In genomic region chr9:72983056-72983455, GRCh38 we compare ENCODE assay signal across 24 cellular contexts. TPM values are rescaled to one million over a fixed set of nuclear protein-coding genes. Genes with fewer than 3 reads are reported as not detected.
DNase-seq lines count a peak whose midpoint lies in the region; ATAC-seq and TF ChIP-seq lines count a peak whose summit lies in the region.
"Had no signal": no experiment of that assay in that cellular context is flagged by ENCODE, and none has a peak within 500 bp of the region (broad histone marks: within the 10 kb centered on the region; RNA-seq: fewer than 3 reads in every experiment).

No MANE protein-coding gene starts in this region.

- DNase-seq in fibroblast of villous mesenchyme (ENCODE audit: low read depth) (peak; percentile 7), DMS153 (lab: John Stamatoyannopoulos, UW) (no peak), amniotic stem cell (lab: John Stamatoyannopoulos, UW) (no peak), omental fat pad (ENCODE audit: low spot score) (no peak)
- DNase-seq: activated T-cell treated with anti-CD3 and anti-CD28 coated beads, Interleukin-2, amount 50 U/mL, for 24 hours; effector memory CD8-positive, alpha-beta T cell; foreskin melanocyte; hippocampal formation; immature natural killer cell; IMR-90; NCI-H1092; NCI-H187; NCI-H2227 treated with DMSO at 0.1 percent for 48 hours; T-helper 1 cell; upper lobe of left lung had no signal

- no peak for ATAC-seq in GM19455 (IDR thresholded peaks at IDR 0.05; ENCODE audit: unreplicated experiment)
- ATAC-seq in omental fat pad (ENCODE audit: low FRiP score) = no peak
- ATAC-seq: effector memory CD8-positive, alpha-beta T cell had no signal

- H3K36me3 Mint-ChIP-seq in nephron (ENCODE audit: low read depth) = no peaks in the 10 kb centered on the region
- H3K36me3 Mint-ChIP-seq: immature natural killer cell had no signal

- H3K9me3 Mint-ChIP-seq in nephron = no peaks in the 10 kb centered on the region
- H3K9me3 Mint-ChIP-seq: activated T-cell treated with anti-CD3 and anti-CD28 coated beads, Interleukin-2, amount 50 U/mL, for 24 hours; effector memory CD8-positive, alpha-beta T cell; immature natural killer cell; neural crest cell had no signal

- H3K27me3 Mint-ChIP-seq in nephron (ENCODE audit: low read depth) = no peaks in the 10 kb centered on the region

- no peaks in the 10 kb centered on the region for H3K9me3 ChIP-seq in HUES48 (ENCODE audit: control insufficient read depth, insufficient read depth, low read length)
- H3K9me3 ChIP-seq: BLaER1, Caco-2, HAP-1, upper lobe of left lung had no signal

- no peaks in the 10 kb centered on the region for H3K36me3 ChIP-seq in HUES48 (ENCODE audit: control insufficient read depth, insufficient read depth, low read length)
- H3K36me3 ChIP-seq: BLaER1, HAP-1, upper lobe of left lung had no signal

- no peak overlapping the region for H3K9ac ChIP-seq in HUES48 (ENCODE audit: low read depth, low read length)
- H3K9ac ChIP-seq: BLaER1 had no signal

- TF ChIP-seq CTCF in 22Rv1 (IDR thresholded peaks at IDR 0.05) (no peak), fibroblast of villous mesenchyme (IDR thresholded peaks at IDR 0.05; ENCODE audit: insufficient read depth, low read depth, low read length) (no peak), nephron (IDR thresholded peaks at IDR 0.05; ENCODE audit: unreplicated experiment in 3 of 3) (no peak), omental fat pad (IDR thresholded peaks at IDR 0.05) (no peak)

- peak overlapping the region; percentile 36 to 89 (median 84) for H3K27ac Mint-ChIP-seq in nephron
- H3K27ac Mint-ChIP-seq: activated T-cell treated with anti-CD3 and anti-CD28 coated beads, Interleukin-2, amount 50 U/mL, for 24 hours; effector memory CD8-positive, alpha-beta T cell; immature natural killer cell had no signal

- H3K4me1 ChIP-seq in HUES48 (ENCODE audit: control insufficient read depth, insufficient read depth, low read length) = 0 out of 2 replicates have a peak, but pooled peaks cover 6% of the 10 kb centered on the region
- H3K4me1 ChIP-seq: BLaER1 had no signal

- peak overlapping the region; percentile 61 for H3K27ac ChIP-seq in 22Rv1
- peak overlapping the region; percentile 50 for H3K27ac ChIP-seq in HUES48 (ENCODE audit: low read depth, low read length)
- H3K27ac ChIP-seq: BLaER1, upper lobe of left lung had no signal

- peaks cover 39% of the 10 kb centered on the region for H3K4me1 Mint-ChIP-seq in nephron
- H3K4me1 Mint-ChIP-seq: immature natural killer cell had no signal

- H3K27me3 ChIP-seq in HUES48 (ENCODE audit: control insufficient read depth, insufficient read depth, low read length) = no peaks in the 10 kb centered on the region
- H3K27me3 ChIP-seq: BLaER1, upper lobe of left lung had no signal

- H3K4me3 Mint-ChIP-seq in nephron = no peak overlapping the region
- H3K4me3 Mint-ChIP-seq: activated T-cell treated with anti-CD3 and anti-CD28 coated beads, Interleukin-2, amount 50 U/mL, for 24 hours; effector memory CD8-positive, alpha-beta T cell; immature natural killer cell; neural crest cell had no signal

- H3K4me3 ChIP-seq in HUES48 (ENCODE audit: low read depth, low read length) (no peak overlapping the region), fibroblast of villous mesenchyme (ENCODE audit: low read depth, low read length) (no peak overlapping the region)
- H3K4me3 ChIP-seq: BLaER1, HAP-1, upper lobe of left lung had no signal

RNA-seq across cellular contexts. Expression of gene ALDH1A1, which starts 30.2 kb away (rescaled TPM):
- total RNA-seq in fibroblast of villous mesenchyme = 161 and 450 TPM in 2 replicates
- total RNA-seq in omental fat pad = 100 to 1,000 TPM; 119 to 151 (median 138) TPM
- total RNA-seq: activated CD8-positive, alpha-beta memory T cell treated with anti-CD3 and anti-CD28 coated beads for 36 hours; IMR-90 had no signal
